10 cellular contexts compared by ENCODE assay signal in the genomic region with DNA sequence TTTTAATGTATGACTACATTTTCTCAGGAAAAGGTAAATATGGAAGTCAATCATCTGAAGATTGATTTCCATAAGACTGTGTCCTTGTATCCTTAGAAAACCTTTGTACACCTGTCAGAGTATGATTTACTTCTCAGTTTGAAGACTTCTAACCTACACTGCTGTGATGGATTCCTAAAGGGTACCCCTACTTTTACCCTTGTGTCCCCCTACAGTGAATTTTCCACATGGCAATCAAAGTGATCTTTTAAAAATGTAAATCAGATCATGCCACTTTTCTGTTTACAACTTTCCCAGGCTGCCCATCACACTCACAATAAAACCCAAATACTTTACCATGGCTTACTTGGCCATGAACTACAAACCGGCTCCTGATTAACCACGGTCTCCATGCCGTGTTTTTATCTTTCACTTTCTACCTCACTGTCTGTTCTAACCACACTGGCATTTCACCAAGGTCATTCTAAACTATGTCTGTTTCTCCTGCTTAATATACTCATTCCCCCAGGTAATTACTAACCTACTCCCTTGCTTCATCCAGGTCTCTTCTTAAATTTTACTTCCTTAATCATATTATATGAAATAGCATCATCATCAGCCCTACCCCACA. TPM values are rescaled to one million over a fixed set of nuclear protein-coding genes. Genes with fewer than 3 reads are reported as not detected.
DNase-seq lines count a peak whose midpoint lies in the region; ATAC-seq and TF ChIP-seq lines count a peak whose summit lies in the region.
"Had no signal": no experiment of that assay in that cellular context is flagged by ENCODE, and none has a peak within 500 bp of the region (broad histone marks: within the 10 kb centered on the region; RNA-seq: fewer than 3 reads in every experiment).

No MANE protein-coding gene starts in this region.

- H3K9me3 ChIP-seq in OCI-LY7 (ENCODE audit: low read length) (no peaks in the 10 kb centered on the region), right lobe of liver (no peaks in the 10 kb centered on the region), gastroesophageal sphincter (no peaks in the 10 kb centered on the region)
- H3K9me3 ChIP-seq: transverse colon had no signal

- H2AFZ ChIP-seq in OCI-LY7 (ENCODE audit: low read length), result no peak overlapping the region; the same call in 1 of the 2 replicates

- intact Hi-C loops in OCI-LY7 (cut with micrococcal nuclease; ENCODE audit: unreplicated experiment), result no loop called here
- intact Hi-C loops in right lobe of liver (cut with DNase I), result no loop called here

- H3K4me3 ChIP-seq in OCI-LY7 (ENCODE audit: low read depth, low read length, poor library complexity, severe bottlenecking) (no peak overlapping the region), right lobe of liver (peak overlapping the region in 2 of 3 donors; percentile 0 to 10), gastroesophageal sphincter (no peak overlapping the region)

- TF ChIP-seq POLR2A in right lobe of liver (IDR thresholded peaks at IDR 0.05) (no peak), gastroesophageal sphincter (IDR thresholded peaks at IDR 0.05) (no peak)

- no peak for TF ChIP-seq EP300 in gastroesophageal sphincter (IDR thresholded peaks at IDR 0.05)

- H3K27ac ChIP-seq in OCI-LY7 (ENCODE audit: low read depth, low read length, poor library complexity, severe bottlenecking), result no peak overlapping the region
- H3K27ac ChIP-seq in right lobe of liver, result no peak overlapping the region
- H3K27ac ChIP-seq in gastroesophageal sphincter, result no peak overlapping the region
- H3K27ac ChIP-seq: transverse colon had no signal

- POLR2A ChIA-PET in OCI-LY7 (lab: Charles Lee), result no interaction called here

- H3K36me3 ChIP-seq in OCI-LY7 (ENCODE audit: insufficient read depth, low read length), result no peaks in the 10 kb centered on the region
- no peaks in the 10 kb centered on the region for H3K36me3 ChIP-seq in right lobe of liver
- no peaks in the 10 kb centered on the region for H3K36me3 ChIP-seq in gastroesophageal sphincter
- H3K36me3 ChIP-seq: transverse colon had no signal

- no peaks in the 10 kb centered on the region for H3K79me2 ChIP-seq in OCI-LY7 (ENCODE audit: insufficient read depth, low read depth, low read length)

- TF ChIP-seq CTCF in OCI-LY7 (conservative IDR thresholded peaks at IDR 0.05; ENCODE audit: low read length), result no peak
- no peak for TF ChIP-seq CTCF in right lobe of liver (IDR thresholded peaks at IDR 0.05)
- TF ChIP-seq CTCF in gastroesophageal sphincter (IDR thresholded peaks at IDR 0.05), result no peak

- no peaks in the 10 kb centered on the region for H4K20me1 ChIP-seq in OCI-LY7 (ENCODE audit: insufficient read depth, low read length)

- H3K27me3 ChIP-seq in right lobe of liver, result no peaks in the 10 kb centered on the region
- no peaks in the 10 kb centered on the region for H3K27me3 ChIP-seq in gastroesophageal sphincter
- H3K27me3 ChIP-seq: transverse colon had no signal

- H3K9me2 ChIP-seq in OCI-LY7 (ENCODE audit: insufficient read depth, low read length), result no peaks in the 10 kb centered on the region

- 0 out of 2 replicates have a peak overlapping the region, but pooled peaks have one; percentile 3 for H3K4me2 ChIP-seq in OCI-LY7 (ENCODE audit: low read length)

- 44% methylated on average over 3 of the region's 3 CpGs for WGBS in right lobe of liver (ENCODE audit: insufficient coverage, low coverage, low lambda C conversion rate, missing lambda C conversion rate)
- WGBS in gastroesophageal sphincter (ENCODE audit: low coverage in 1 of 2), 2 donors, result 79 to 95% methylated on average over 3 of the region's 3 CpGs

- H3K4me1 ChIP-seq in OCI-LY7 (ENCODE audit: insufficient read depth, low read length, poor library complexity, severe bottlenecking) (no peaks in the 10 kb centered on the region), right lobe of liver (no peaks in the 10 kb centered on the region), gastroesophageal sphincter (no peaks in the 10 kb centered on the region)
- H3K4me1 ChIP-seq: transverse colon had no signal

- ATAC-seq in GM18868 (IDR thresholded peaks at IDR 0.05; ENCODE audit: unreplicated experiment) (peak; percentile 88), HG02571 (IDR thresholded peaks at IDR 0.05; ENCODE audit: unreplicated experiment) (peak; percentile 68), right lobe of liver (peak in 3 of 4 donors; percentile 38 to 66 (median 63)), gastroesophageal sphincter (no peak)

- BruUV-seq in OCI-LY7 (replicated peaks; lab: Mats Ljungman, UMichigan), result no TSS peak

- DNase-seq in OCI-LY7 (ENCODE audit: low spot score), result no peak
- no peak for DNase-seq in right lobe of liver
- DNase-seq in DMS79 treated with DMSO at 0.1 percent for 48 hours (lab: John Stamatoyannopoulos, UW), result no peak
- DNase-seq in SW 1271 (lab: John Stamatoyannopoulos, UW), result no peak
- DNase-seq in NCI-H128 (lab: John Stamatoyannopoulos, UW; ENCODE audit: unreplicated experiment), result no peak
- DNase-seq: HCEC 1CT, transverse colon had no signal

- CTCF ChIA-PET in OCI-LY7 (lab: Charles Lee; ENCODE audit: unreplicated experiment), result no interaction called here

RNA-seq across cellular contexts. Expression of gene DNAI7, which starts 8.1 kb away (rescaled TPM):
- not detected in 2 replicates for total RNA-seq in OCI-LY7 (2014; rRNA removed; shearing (Covaris generic))
- total RNA-seq in OCI-LY7 (2022) (not detected in 2 replicates), right lobe of liver (under 1 TPM in 1 of 6 experiments, not detected in 5; 0.39 TPM), gastroesophageal sphincter (1 to 10 TPM in 1 of 4 donors, under 1 TPM in 3; 0.22 to 2.3 (median 0.76) TPM)

RNA-seq across cellular contexts. Expression of gene ETFRF1, which starts 8.1 kb away (rescaled TPM):
- 2.8 and 8.5 TPM in 2 replicates for total RNA-seq in OCI-LY7 (2014; rRNA removed; shearing (Covaris generic))
- total RNA-seq in OCI-LY7 (2022), result 11.4 and 13.0 TPM in 2 replicates
- 10 to 100 TPM; 29.9 to 50.2 (median 38.2) TPM for total RNA-seq in right lobe of liver
- 10 to 100 TPM; 45.8 to 73.8 (median 47.1) TPM for total RNA-seq in gastroesophageal sphincter

Comparison
In these comparisons a context has a peak if more than half of its experiments do, and no peak if none do; other contexts are left out.
1. H3K4me3 ChIP-seq: peak in right lobe of liver (2 of 3); none in OCI-LY7 (single experiment) and gastroesophageal sphincter (0 of 2).